21 cellular contexts compared by ENCODE assay signal in the genomic region with DNA sequence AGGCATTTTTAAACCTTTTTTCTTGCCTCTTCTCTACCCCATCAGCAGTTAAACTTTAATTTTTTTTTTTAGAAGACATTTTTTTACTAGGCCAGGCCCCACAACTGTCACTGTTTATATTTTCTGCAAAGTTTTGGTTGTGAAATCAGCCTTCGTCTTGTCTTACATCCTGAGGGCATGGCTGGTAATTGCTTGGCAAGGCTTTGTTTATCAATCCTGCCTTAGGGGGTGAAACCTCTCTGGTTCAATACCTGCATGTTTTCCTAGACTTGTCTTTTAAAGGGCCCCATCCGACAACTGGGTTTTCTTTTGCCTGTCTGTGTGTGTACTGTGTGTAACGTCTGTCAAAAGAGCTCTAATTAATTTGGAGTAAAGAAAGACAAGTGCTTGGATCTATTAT.
A peak's percentile ranks its signal among the peaks of the same experiment; 100 is the strongest.
DNase-seq lines count a peak whose midpoint lies in the region; TF ChIP-seq lines count a peak whose summit lies in the region.
"Had no signal": no experiment of that assay in that cellular context is flagged by ENCODE, and none has a peak within 500 bp of the region (broad histone marks: within the 10 kb centered on the region; RNA-seq: fewer than 3 reads in every experiment).

No MANE protein-coding gene starts in this region.

- CTCF ChIA-PET in RWPE1 (lab: Yijun Ruan, JAX), result no interaction called here

- no peak for TF ChIP-seq CTCF in RWPE1 (conservative IDR thresholded peaks at IDR 0.05; ENCODE audit: low read depth)

- H3K27ac ChIP-seq in RWPE1, result no peak overlapping the region
- H3K27ac ChIP-seq: BLaER1 had no signal

- POLR2A ChIA-PET in RWPE1 (lab: Yijun Ruan, JAX; ENCODE audit: low non-redundant PET), result no interaction called here

- DNase-seq in M059J (ENCODE audit: low read depth) (peak; percentile 53), fibroblast of gingiva (ENCODE audit: low read depth) (peak; percentile 8), RWPE1 (ENCODE audit: low spot score) (no peak), HuH-7.5 (ENCODE audit: low spot score) (no peak), NCI-H1436 treated with DMSO at 0.1 percent for 48 hours (lab: John Stamatoyannopoulos, UW) (no peak)
- DNase-seq: 8988T; ACHN; BE2C; C1 segment of cervical spinal cord; CD4-positive, alpha-beta memory T cell; CD4-positive, CD25-positive, alpha-beta regulatory T cell; CD8-positive, alpha-beta memory T cell; COR-L47; DMS 273 treated with DMSO at 0.1 percent for 48 hours; DMS153; DMS53; DMS79; DND-41; EL; GF-D8 had no signal

Comparison
In these comparisons a context has a peak if more than half of its experiments do, and no peak if none do; other contexts are left out.
1. DNase-seq: peak in M059J (single experiment) and fibroblast of gingiva (single experiment); none in RWPE1 (single experiment), HuH-7.5 (single experiment) and NCI-H1436 treated with DMSO at 0.1 percent for 48 hours (single experiment).